Comparison of ENCODE assay signal across 8 cellular contexts in genomic region chr2:9629222-9630000, GRCh38. TPM values are rescaled to one million over a fixed set of nuclear protein-coding genes. Genes with fewer than 3 reads are reported as not detected.
A peak's percentile ranks its signal among the peaks of the same experiment; 100 is the strongest.
DNase-seq lines count a peak whose midpoint lies in the region; ATAC-seq, FAIRE-seq and TF ChIP-seq lines count a peak whose summit lies in the region.

No MANE protein-coding gene starts in this region.

- ATAC-seq in GM21723 (IDR thresholded peaks at IDR 0.05; ENCODE audit: unreplicated experiment), result no peak

- FAIRE-seq in keratinocyte (lab: Jason Lieb, UNC), result peak; percentile 36

- H2AFZ ChIP-seq in keratinocyte (ENCODE audit: control insufficient read depth, low read length), result no peak overlapping the region

- H3K4me1 ChIP-seq in keratinocyte (ENCODE audit: control insufficient read depth, extremely low read depth, insufficient read depth, low read length) (peaks cover 32% of the 10 kb centered on the region), stomach smooth muscle (ENCODE audit: control insufficient read depth, insufficient read depth, low read length) (peaks cover 13% of the 10 kb centered on the region)

- H3K36me3 ChIP-seq in keratinocyte (ENCODE audit: control insufficient read depth in 2 of 2, extremely low read depth in 1 of 2, insufficient read depth in 2 of 2, low read length in 2 of 2) (peaks cover 9 to 17% of the 10 kb centered on the region in 2 experiments), stomach smooth muscle (ENCODE audit: control insufficient read depth in 2 of 2, insufficient read depth in 2 of 2, low read length in 2 of 2) (no peaks in the 10 kb centered on the region)

- DNase-seq in AG10803 (ENCODE audit: low read depth) (peak; percentile 54), HT-29 (ENCODE audit: low spot score) (peak; percentile 48), amniotic epithelial cell (ENCODE audit: low read depth) (peak; percentile 49), keratinocyte (ENCODE audit: low read depth, low spot score) (no peak), middle frontal gyrus (ENCODE audit: extremely low spot score, low spot score) (no peak), islet precursor cell (no peak)

- H3K4me2 ChIP-seq in keratinocyte (ENCODE audit: control insufficient read depth, extremely low read depth, insufficient read depth, low read depth, low read length), result peak overlapping the region; percentile 73

- H3K9me1 ChIP-seq in keratinocyte (ENCODE audit: control insufficient read depth, extremely low read depth, insufficient read depth, low read length), result no peaks in the 10 kb centered on the region

- H3K79me2 ChIP-seq in keratinocyte (ENCODE audit: control insufficient read depth, insufficient read depth, low read length), result peaks cover 59% of the 10 kb centered on the region

- TF ChIP-seq CTCF in AG10803 (conservative IDR thresholded peaks at IDR 0.05; ENCODE audit: low read length) (no peak), keratinocyte (optimal IDR thresholded peaks at IDR 0.05 in 1 of 3, IDR thresholded peaks at IDR 0.05 in 1 of 3, conservative IDR thresholded peaks at IDR 0.05 in 1 of 3; ENCODE audit: extremely low read depth in 1 of 3, insufficient read depth in 2 of 3, low read length in 3 of 3) (no peak)

- H3K27me3 ChIP-seq in keratinocyte (ENCODE audit: control insufficient read depth, extremely low read depth, insufficient read depth, low read length) (no peaks in the 10 kb centered on the region), stomach smooth muscle (ENCODE audit: control insufficient read depth in 1 of 2, insufficient read depth in 2 of 2, low read length in 2 of 2) (no peaks in the 10 kb centered on the region)

- H3K9ac ChIP-seq in keratinocyte (ENCODE audit: control insufficient read depth, extremely low read depth, insufficient read depth, low read length) (peak overlapping the region; percentile 95), stomach smooth muscle (ENCODE audit: low read length in 2 of 2) (peak overlapping the region; percentile 65 to 81)

- dilution Hi-C loops in keratinocyte (cut with MboI; ENCODE audit: extremely low pct_ligation_motif_present, low sequenced_read_pairs), result no loop called here

- peaks cover 11% of the 10 kb centered on the region for H4K20me1 ChIP-seq in keratinocyte (ENCODE audit: control insufficient read depth, extremely low read depth, insufficient read depth, low read length)

- peak overlapping the region; percentile 96 for H3K27ac ChIP-seq in keratinocyte (ENCODE audit: control insufficient read depth, insufficient read depth, low read length)
- H3K27ac ChIP-seq in stomach smooth muscle (ENCODE audit: low read length), result peak overlapping the region; percentile 80

- H3K4me3 ChIP-seq in AG10803 (ENCODE audit: low read length) (peak overlapping the region; percentile 93), keratinocyte (ENCODE audit: control insufficient read depth in 2 of 3, extremely low read depth in 1 of 3, insufficient read depth in 2 of 3, low read depth in 1 of 3, low read length in 3 of 3) (peak overlapping the region; percentile 89 to 97 (median 96)), stomach smooth muscle (ENCODE audit: low read length in 2 of 2) (peak overlapping the region; percentile 81 to 96)

- H3K9me3 ChIP-seq in keratinocyte (ENCODE audit: control insufficient read depth, low read depth, low read length) (no peaks in the 10 kb centered on the region), stomach smooth muscle (ENCODE audit: control insufficient read depth in 2 of 2, low read length in 2 of 2) (no peaks in the 10 kb centered on the region)

RNA-seq across cellular contexts. Expression of gene YWHAQ, which starts 1.4 kb away (rescaled TPM):
- 294 and 342 TPM in 2 replicates for total RNA-seq in HT-29 (2014; rRNA removed; shearing (Covaris generic))
- 365 to 593 TPM (median 369 TPM) in 3 replicates for polyA plus RNA-seq in keratinocyte
- 246 TPM for polyA plus RNA-seq in keratinocyte (2011; ENCODE audit: low read depth)
- polyA plus RNA-seq in keratinocyte (2011; cell fraction: cytosol; rRNA removed), result 402 and 692 TPM in 2 replicates
- polyA plus RNA-seq in keratinocyte (2011; cell fraction: nucleus; rRNA removed), result 167 and 201 TPM in 2 replicates
- polyA plus RNA-seq in keratinocyte (2012; ENCODE audit: low replicate concordance), result 214 and 344 TPM in 2 replicates
- polyA minus RNA-seq in keratinocyte, result 148 to 431 TPM (median 274 TPM) in 3 replicates
- polyA minus RNA-seq in keratinocyte (2011; cell fraction: cytosol; rRNA and poly(A)+ RNA removed), result 428 TPM
- polyA minus RNA-seq in keratinocyte (2011; cell fraction: nucleus; rRNA and poly(A)+ RNA removed), result 84.2 and 150 TPM in 2 replicates

Comparison
In these comparisons a context has a peak if more than half of its experiments do, and no peak if none do; other contexts are left out.
1. DNase-seq: peak in AG10803 (single experiment), HT-29 (single experiment) and amniotic epithelial cell (single experiment); none in keratinocyte (single experiment), middle frontal gyrus (single experiment) and islet precursor cell (single experiment).
2. Peak in every context shown above with its lines, with median percentiles within 50 percentile points of each other: H3K4me3 ChIP-seq.